ENCODE assay signal across 1 cellular context in the genomic region with DNA sequence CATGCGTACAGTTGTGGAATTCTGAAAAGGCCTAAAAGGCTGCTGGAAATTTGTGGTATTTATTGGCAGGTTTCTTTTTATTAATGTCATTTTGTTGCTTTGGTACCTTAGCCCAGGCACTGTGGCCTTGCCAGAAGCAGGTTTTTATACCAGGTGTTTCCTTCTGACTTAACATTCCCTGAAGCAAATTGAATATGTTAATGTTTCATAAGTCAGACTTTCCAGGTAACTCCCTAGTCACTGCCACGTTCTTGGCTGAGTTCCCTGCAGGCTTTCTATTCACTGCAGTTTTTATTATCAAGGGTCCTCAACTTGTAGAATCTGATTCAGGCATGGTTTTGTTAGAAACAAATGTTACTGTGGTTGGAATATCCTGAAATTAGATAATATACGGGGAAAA.
TF ChIP-seq lines count a peak whose summit lies in the region.

No MANE protein-coding gene starts in this region.

TF ChIP-seq in K562, 482 proteins besides CTCF, POLR2A, EP300 and RAD21:
- TF ChIP-seq CBX5 (IDR thresholded peaks at IDR 0.05; ENCODE audit: borderline replicate concordance, low read depth) (no peak), XRCC4 (IDR thresholded peaks at IDR 0.05; ENCODE audit: extremely low read depth, insufficient read depth, insufficient read length) (no peak), JUNB (CRISPR knock-in tag; conservative IDR thresholded peaks at IDR 0.05) (no peak)
